ENCODE assay signal across 16 cellular contexts in the genomic region with DNA sequence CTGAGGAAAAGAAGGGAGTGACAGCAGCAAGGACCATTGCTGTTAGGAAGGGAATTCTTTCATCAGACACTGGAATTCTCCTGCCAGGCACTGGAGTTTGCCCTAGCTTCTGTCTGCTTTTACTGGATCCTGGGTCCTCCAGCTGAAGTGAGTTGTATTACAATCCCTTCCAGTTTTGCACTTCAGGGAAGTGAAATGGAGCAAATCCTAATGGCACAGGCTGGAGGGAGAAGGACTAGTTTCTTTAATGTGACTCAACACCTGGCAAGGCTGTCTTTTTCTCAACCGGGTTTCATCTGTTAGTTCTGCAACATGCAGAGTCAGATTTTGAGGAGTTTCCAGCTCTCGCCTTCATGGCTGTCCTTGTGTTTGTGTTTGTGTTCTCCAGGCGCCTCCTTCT. TPM values are rescaled to one million over a fixed set of nuclear protein-coding genes. Genes with fewer than 3 reads are reported as not detected.
DNase-seq lines count a peak whose midpoint lies in the region; ATAC-seq, FAIRE-seq and TF ChIP-seq lines count a peak whose summit lies in the region.
"Had no signal": no experiment of that assay in that cellular context is flagged by ENCODE, and none has a peak within 500 bp of the region (broad histone marks: within the 10 kb centered on the region; RNA-seq: fewer than 3 reads in every experiment).

No MANE protein-coding gene starts in this region.

- no peak overlapping the region for H3K27ac Mint-ChIP-seq in astrocyte (ENCODE audit: unreplicated experiment)
- H3K27ac Mint-ChIP-seq: activated naive CD8-positive, alpha-beta T cell treated with anti-CD3 and anti-CD28 coated beads for 36 hours had no signal

- peaks cover 95% of the 10 kb centered on the region for H3K79me2 ChIP-seq in astrocyte (ENCODE audit: insufficient read depth, low read length)

- TF ChIP-seq CTCF in astrocyte (IDR thresholded peaks at IDR 0.05; ENCODE audit: insufficient read depth, low read depth, low read length) (no peak), psoas muscle (IDR thresholded peaks at IDR 0.05) (no peak)

- no peak overlapping the region for H3K4me2 ChIP-seq in astrocyte (ENCODE audit: low read length)

- H3K27ac ChIP-seq in astrocyte (ENCODE audit: low read depth, low read length) (no peak overlapping the region), psoas muscle (no peak overlapping the region)
- H3K27ac ChIP-seq: SJSA1, VCaP had no signal

- intact Hi-C loops in psoas muscle (cut with DNase I), result no loop called here

- no peaks in the 10 kb centered on the region for H3K9me3 Mint-ChIP-seq in astrocyte (ENCODE audit: unreplicated experiment)

- peaks cover 4% of the 10 kb centered on the region for H3K36me3 Mint-ChIP-seq in astrocyte (ENCODE audit: low read depth, unreplicated experiment)

- H3K27me3 Mint-ChIP-seq in astrocyte (ENCODE audit: low read depth, unreplicated experiment), result no peaks in the 10 kb centered on the region
- H3K27me3 Mint-ChIP-seq: activated naive CD8-positive, alpha-beta T cell treated with anti-CD3 and anti-CD28 coated beads for 36 hours had no signal

- H3K4me1 Mint-ChIP-seq in astrocyte (ENCODE audit: low read depth, unreplicated experiment), result peaks cover 21% of the 10 kb centered on the region

- H3K27me3 ChIP-seq in astrocyte (ENCODE audit: insufficient read depth, low read length), result no peaks in the 10 kb centered on the region
- no peaks in the 10 kb centered on the region for H3K27me3 ChIP-seq in psoas muscle (ENCODE audit: insufficient read depth in 3 of 3, low read length in 2 of 3)
- H3K27me3 ChIP-seq: SJSA1 had no signal

- H3K9ac ChIP-seq in astrocyte (ENCODE audit: low read length), result no peak overlapping the region

- H3K4me1 ChIP-seq in astrocyte (ENCODE audit: insufficient read depth, low read length) (peaks cover 16% of the 10 kb centered on the region), psoas muscle (peaks cover 39% of the 10 kb centered on the region)
- H3K4me1 ChIP-seq: SJSA1 had no signal

- H3K4me3 Mint-ChIP-seq in astrocyte (ENCODE audit: unreplicated experiment), result no peak overlapping the region
- H3K4me3 Mint-ChIP-seq: activated naive CD8-positive, alpha-beta T cell treated with anti-CD3 and anti-CD28 coated beads for 36 hours had no signal

- no peaks in the 10 kb centered on the region for H3K9me3 ChIP-seq in astrocyte (ENCODE audit: insufficient read depth, low read depth, low read length)
- H3K9me3 ChIP-seq in psoas muscle, result no peaks in the 10 kb centered on the region
- H3K9me3 ChIP-seq: SJSA1 had no signal

- no peak overlapping the region for H2AFZ ChIP-seq in astrocyte (ENCODE audit: low read depth, low read length)

- H3K4me3 ChIP-seq in astrocyte (ENCODE audit: insufficient read depth, low read depth, low read length) (no peak overlapping the region), psoas muscle (no peak overlapping the region)
- H3K4me3 ChIP-seq: SJSA1 had no signal

- H4K20me1 ChIP-seq in astrocyte (ENCODE audit: insufficient read depth, low read length), result peaks cover 83% of the 10 kb centered on the region

- no peaks in the 10 kb centered on the region for H3K36me3 ChIP-seq in astrocyte (ENCODE audit: insufficient read depth, low read length)
- no peaks in the 10 kb centered on the region for H3K36me3 ChIP-seq in psoas muscle (ENCODE audit: insufficient read depth in 1 of 2, low read depth in 1 of 2)

- no peak for TF ChIP-seq POLR2A in H54 (IDR thresholded peaks at IDR 0.05; ENCODE audit: low read depth, low read length)

- 47 to 71% (median 54%) methylated on average over 3 of the region's 3 CpGs for WGBS in psoas muscle, 3 donors

- peak; percentile 67 to 84 (median 71) for ATAC-seq in psoas muscle
- ATAC-seq in GM21381 (IDR thresholded peaks at IDR 0.05; ENCODE audit: unreplicated experiment), result no peak
- ATAC-seq in GM18520 (IDR thresholded peaks at IDR 0.05; ENCODE audit: unreplicated experiment), result no peak

- FAIRE-seq in astrocyte (lab: Jason Lieb, UNC), result no peak
- FAIRE-seq in H54 (lab: Jason Lieb, UNC), result no peak
- FAIRE-seq: D721Med had no signal

- DNase-seq in DMS79 treated with DMSO at 0.1 percent for 48 hours (lab: John Stamatoyannopoulos, UW), result peak; percentile 87
- peak; percentile 79 for DNase-seq in astrocyte (ENCODE audit: low read depth)
- DNase-seq in fibroblast of peridontal ligament (ENCODE audit: extremely low read depth), result peak; percentile 73
- no peak for DNase-seq in psoas muscle
- DNase-seq in epidermal melanocyte (ENCODE audit: insufficient read length, low spot score), result no peak
- no peak for DNase-seq in H54 (ENCODE audit: insufficient read length, low spot score)
- DNase-seq: activated naive CD8-positive, alpha-beta T cell treated with anti-CD3 and anti-CD28 coated beads for 36 hours; effector CD8-positive, alpha-beta T cell; hypothalamus; Kasumi-1; NCI-H2029 had no signal

RNA-seq across cellular contexts. Expression of a gene that starts 45.8 kb away (rescaled TPM):
- 41.2 and 44.6 TPM in 2 replicates for total RNA-seq in astrocyte
- total RNA-seq in psoas muscle, result 10 to 100 TPM in 2 of 4 donors, 1 to 10 TPM in 2; 4.5 to 22.9 (median 11.1) TPM
- 1 to 10 TPM; 2.8 to 4.9 (median 3.5) TPM for polyA plus RNA-seq in psoas muscle

Comparison
In these comparisons a context has a peak if more than half of its experiments do, and no peak if none do; other contexts are left out.
1. DNase-seq: peak in DMS79 treated with DMSO at 0.1 percent for 48 hours (single experiment), astrocyte (single experiment) and fibroblast of peridontal ligament (single experiment); none in psoas muscle (0 of 2), epidermal melanocyte (single experiment) and H54 (single experiment).
2. ATAC-seq: peak in psoas muscle (4 of 4); none in GM21381 (single experiment) and GM18520 (single experiment).